ENCODE assay signal across 22 cellular contexts in the genomic region with DNA sequence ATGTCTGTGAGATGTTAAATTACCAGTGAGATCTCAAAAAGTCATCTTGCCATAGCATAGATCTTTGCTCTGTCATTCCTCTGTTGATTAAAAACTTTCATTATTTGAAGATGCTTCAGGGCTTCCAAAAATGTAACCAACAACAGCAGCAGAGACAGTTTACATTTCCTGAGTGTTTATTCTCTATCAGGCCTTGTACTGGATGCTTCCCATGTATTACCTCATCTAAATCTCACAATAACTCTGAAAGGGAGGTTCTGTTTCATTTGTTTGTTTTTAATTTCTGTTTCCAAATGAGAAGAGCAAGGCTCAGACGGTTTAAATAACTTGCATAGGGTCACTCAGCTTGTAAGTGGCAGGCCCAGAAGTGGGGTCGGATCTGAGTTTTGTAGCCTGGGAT.
"Had no signal": no experiment of that assay in that cellular context is flagged by ENCODE, and none has a peak within 500 bp of the region (broad histone marks: within the 10 kb centered on the region; RNA-seq: fewer than 3 reads in every experiment).

No MANE protein-coding gene starts in this region.

- H3K9me3 ChIP-seq: SJSA1 had no signal

- H3K27ac ChIP-seq: HL-60, SJSA1, SK-N-MC had no signal

- DNase-seq: KBM-7, MV-4-11, NCI-H1048, NCI-H1105, NCI-H1417, NCI-H146, NCI-H1694 treated with DMSO at 0.1 percent for 48 hours, NCI-H1930, NCI-H2081 treated with DMSO at 0.1 percent for 48 hours, NCI-H2171, NCI-H226, NCI-H446, NCI-H510A, NCI-H524 treated with DMSO at 0.1 percent for 48 hours, NCI-H69, NCI-H774, Right ventricle myocardium superior, RPMI8226, SIG-M5 had no signal

- H3K27me3 ChIP-seq: SJSA1 had no signal

- H3K4me3 ChIP-seq: SJSA1, SK-N-MC had no signal
